21 cellular contexts compared by ENCODE assay signal in the genomic region with DNA sequence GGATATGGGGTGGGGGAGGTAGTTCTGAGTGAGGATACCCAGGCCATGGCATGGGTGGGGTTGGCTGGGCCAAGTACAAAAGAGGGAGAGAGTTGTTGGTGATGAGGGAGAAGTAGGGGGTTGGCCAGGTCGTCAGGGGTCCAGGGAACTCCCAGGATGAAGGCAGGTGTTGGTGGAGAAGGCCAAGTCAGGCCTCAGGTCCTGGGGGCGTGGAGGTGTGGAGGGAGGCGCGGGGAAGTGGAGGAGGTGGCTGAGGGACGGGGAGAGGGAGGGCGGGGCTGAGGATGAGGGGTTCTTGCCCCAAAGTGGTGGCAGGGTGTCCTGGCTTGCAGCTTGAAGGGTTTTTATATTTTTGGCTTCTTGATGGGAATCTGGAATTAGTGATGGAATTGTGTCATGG.
"Had no signal": no experiment of that assay in that cellular context is flagged by ENCODE, and none has a peak within 500 bp of the region (broad histone marks: within the 10 kb centered on the region; RNA-seq: fewer than 3 reads in every experiment).

No MANE protein-coding gene starts in this region.

- H3K36me3 ChIP-seq: MG63, SJSA1 had no signal

- H3K27ac ChIP-seq: SJSA1, SK-N-MC had no signal

- ATAC-seq: HepG2 had no signal

- DNase-seq: IMR-90, Karpas-422, KG1, MG63, NCI-H1092, NCI-H1105 treated with DMSO at 0.1 percent for 48 hours, NCI-H1417 treated with DMSO at 0.1 percent for 48 hours, NCI-H146, NCI-H1694 treated with DMSO at 0.1 percent for 48 hours, NCI-H1930, NCI-H2081, NCI-H2107, NCI-H2227 treated with DMSO at 0.1 percent for 48 hours, NCI-H524, NCI-H526 treated with DMSO at 0.1 percent for 48 hours, NCI-H748 treated with DMSO at 0.1 percent for 48 hours, RPMI8226, SIG-M5 had no signal

- H3K27me3 ChIP-seq: MG63, SJSA1 had no signal

- H3K9me3 ChIP-seq: MG63, SJSA1 had no signal

- H3K4me3 ChIP-seq: MG63, SJSA1, SK-N-MC had no signal
